In genomic region chr10:13001041-13001886, GRCh38 we compare ENCODE assay signal across 8 cellular contexts. TPM values are rescaled to one million over a fixed set of nuclear protein-coding genes. Genes with fewer than 3 reads are reported as not detected.
A peak's percentile ranks its signal among the peaks of the same experiment; 100 is the strongest.
DNase-seq lines count a peak whose midpoint lies in the region; ATAC-seq and TF ChIP-seq lines count a peak whose summit lies in the region.

Gene CCDC3 (minus strand): TSS chr10:13001713. CDS start chr10:13001570, 143 bp downstream.

- H2BK5ac ChIP-seq in trophoblast cell (ENCODE audit: low read depth, low read length, poor library complexity): no peak within 1 kb of the TSS

- no peak within 1 kb of the TSS for H2BK12ac ChIP-seq in trophoblast cell (ENCODE audit: low read length)

- no peak within 1 kb of the TSS for H3K18ac ChIP-seq in trophoblast cell (ENCODE audit: low read length)

- H3K4me2 ChIP-seq in trophoblast cell (ENCODE audit: low read length): peak within 1 kb of the TSS; percentile 97

- no peaks in the 10 kb centered on the region for H3K36me3 ChIP-seq in trophoblast cell (ENCODE audit: control insufficient read depth in 1 of 2, insufficient read depth in 2 of 2, low read length in 2 of 2)

- H3K79me2 ChIP-seq in trophoblast cell (ENCODE audit: control insufficient read depth, insufficient read depth, low read length, poor library complexity): no peaks in the 10 kb centered on the region

- WGBS in trophoblast cell (ENCODE audit: extremely low coverage, insufficient coverage, insufficient read length): no CpG with 5 or more reads among the region's 93 CpGs

- no peaks in the 10 kb centered on the region for H3K9me3 ChIP-seq in trophoblast cell (ENCODE audit: insufficient read depth, low read depth, low read length)

- H4K91ac ChIP-seq in trophoblast cell (ENCODE audit: low read depth, low read length): no peak within 1 kb of the TSS

- no peak within 1 kb of the TSS for H3K27ac ChIP-seq in trophoblast cell (ENCODE audit: low read depth, low read length)

- no peak for TF ChIP-seq CTCF in HFFc6 (IDR thresholded peaks at IDR 0.05)

- H3K27me3 Mint-ChIP-seq in HFFc6 (ENCODE audit: insufficient read depth): peaks cover 15% of the 10 kb centered on the region

- peaks cover 13% of the 10 kb centered on the region for H3K27me3 ChIP-seq in trophoblast cell (ENCODE audit: insufficient read depth, low read length)

- no peak within 1 kb of the TSS for H3K4ac ChIP-seq in trophoblast cell (ENCODE audit: low read depth, low read length)

- peaks cover 11% of the 10 kb centered on the region; the same call in 1 of the 2 replicates for H3K9me3 Mint-ChIP-seq in HFFc6

- H3K23ac ChIP-seq in trophoblast cell (ENCODE audit: low read length): no peak within 1 kb of the TSS

- H2AK5ac ChIP-seq in trophoblast cell (ENCODE audit: low read length): no peak within 1 kb of the TSS

- H3K9ac ChIP-seq in trophoblast cell (ENCODE audit: low read length): no peak within 1 kb of the TSS

- peaks cover 6 to 11% of the 10 kb centered on the region in 2 experiments for H3K4me1 ChIP-seq in trophoblast cell (ENCODE audit: control insufficient read depth in 1 of 2, insufficient read depth in 2 of 2, low read length in 2 of 2)

- no peaks in the 10 kb centered on the region for H3K79me1 ChIP-seq in trophoblast cell (ENCODE audit: low read length)

- peak within 1 kb of the TSS; percentile 70 for H3K4me3 ChIP-seq in trophoblast cell (ENCODE audit: low read depth, low read length)

- peak within 1 kb of the TSS; percentile 11 for H2AFZ ChIP-seq in trophoblast cell (ENCODE audit: insufficient read depth, low read length, poor library complexity)

- no peak for ATAC-seq in HG03354 (IDR thresholded peaks at IDR 0.05; ENCODE audit: poor library complexity, severe bottlenecking, unreplicated experiment)

- no peak within 1 kb of the TSS for H2BK120ac ChIP-seq in trophoblast cell (ENCODE audit: insufficient read depth, low read length, poor library complexity)

- H3K4me3 Mint-ChIP-seq in HFFc6: no peak within 1 kb of the TSS

- no peaks in the 10 kb centered on the region for H3K4me1 Mint-ChIP-seq in HFFc6 (ENCODE audit: low read depth)

- H3K14ac ChIP-seq in trophoblast cell (ENCODE audit: low read length): no peak within 1 kb of the TSS

- DNase-seq in NCI-H1105 treated with DMSO at 0.1 percent for 48 hours (lab: John Stamatoyannopoulos, UW) (peak; percentile 31), NCI-H1105 (lab: John Stamatoyannopoulos, UW) (no peak), T1000 (lab: John Stamatoyannopoulos, UW) (peak; percentile 87), germinal center (ENCODE audit: low spot score) (peak; percentile 2), trophoblast cell (no peak), HFFc6 (no peak), A172 (ENCODE audit: low spot score) (no peak)

- no peaks in the 10 kb centered on the region for H3K36me3 Mint-ChIP-seq in HFFc6 (ENCODE audit: low read depth)

- no peak within 1 kb of the TSS for H4K12ac ChIP-seq in trophoblast cell (ENCODE audit: low read depth, low read length)

- no peak within 1 kb of the TSS for H4K8ac ChIP-seq in trophoblast cell (ENCODE audit: low read depth, low read length)

- no peak within 1 kb of the TSS for H3K27ac Mint-ChIP-seq in HFFc6

RNA-seq across cellular contexts. Expression of gene CCDC3, which starts in this region (rescaled TPM):
- polyA plus RNA-seq in trophoblast cell (2013): 3.8 and 4.9 TPM in 2 replicates
- under 1 TPM in 4 of 6 experiments, not detected in 2; 0.05 to 0.09 (median 0.07) TPM for total RNA-seq in HFFc6 (2021; fragmentation: NEBNext Ultra II Directional; extraction: Animal tissue kit (Norgen Biotek cat#: 25700))
- 0.03 TPM in 1 of 2 replicates, not detected in the other for total RNA-seq in A172 (2014; rRNA removed; shearing (Covaris generic))

Comparison
In these comparisons a context has a peak if more than half of its experiments do, and no peak if none do; other contexts are left out.
1. DNase-seq: peak in NCI-H1105 treated with DMSO at 0.1 percent for 48 hours (single experiment), T1000 (single experiment) and germinal center (single experiment); none in NCI-H1105 (single experiment), trophoblast cell (0 of 2), HFFc6 (single experiment) and A172 (single experiment).